In the genomic region with DNA sequence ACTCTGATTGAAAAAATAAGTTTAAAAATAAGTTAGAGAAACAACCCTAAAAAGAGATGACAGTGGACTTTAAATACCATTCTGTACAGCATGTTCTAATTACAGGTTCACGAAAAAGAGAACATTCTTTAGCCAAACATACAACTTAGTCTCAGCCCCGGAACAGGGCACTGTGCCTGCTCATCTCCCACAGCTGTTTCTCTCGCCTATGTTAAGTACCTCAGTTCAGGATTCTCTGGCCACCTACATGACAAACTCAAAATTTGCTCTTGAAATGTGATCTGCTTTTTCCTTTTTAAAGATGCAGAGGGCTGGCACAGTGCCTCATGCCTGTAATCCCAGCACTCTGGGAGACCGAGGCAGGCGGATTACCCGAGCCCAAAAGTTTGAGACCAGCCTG, we compare ENCODE assay signal across 22 cellular contexts. TPM values are rescaled to one million over a fixed set of nuclear protein-coding genes. Genes with fewer than 3 reads are reported as not detected.
DNase-seq lines count a peak whose midpoint lies in the region; ATAC-seq, FAIRE-seq and TF ChIP-seq lines count a peak whose summit lies in the region.
"Had no signal": no experiment of that assay in that cellular context is flagged by ENCODE, and none has a peak within 500 bp of the region (broad histone marks: within the 10 kb centered on the region; RNA-seq: fewer than 3 reads in every experiment).

No MANE protein-coding gene starts in this region.

- H3K9ac ChIP-seq in HepG2 (ENCODE audit: insufficient read depth, low read depth, low read length): no peak overlapping the region

- in situ Hi-C loops in Panc1 (cut with HindIII; ENCODE audit: low pct_unique_long_range_greater_than_20kb, low sequenced_read_pairs) (no loop called here), HepG2 (cut with HindIII; ENCODE audit: extremely low pct_ligation_motif_present, low pct_unique_long_range_greater_than_20kb) (no loop called here)

- H3K36me3 ChIP-seq in Panc1 (ENCODE audit: control insufficient read depth, insufficient read depth, low read length) (no peaks in the 10 kb centered on the region), thyroid gland (no peaks in the 10 kb centered on the region), HepG2 (replicated peaks in 1 of 2; ENCODE audit: control insufficient read depth in 1 of 2, insufficient read depth in 2 of 2, low read length in 2 of 2) (no peaks in the 10 kb centered on the region)
- H3K36me3 ChIP-seq: gastroesophageal sphincter had no signal

- FAIRE-seq in HepG2 (lab: Jason Lieb, UNC): no peak
- FAIRE-seq: GM12891, urothelium cell line had no signal

- POLR2A ChIA-PET in Panc1 (lab: Charles Lee) (no interaction called here), HepG2 (lab: Yijun Ruan, JAX) (no interaction called here)

- H2AFZ ChIP-seq in HepG2 (ENCODE audit: low read length): no peak overlapping the region
- H2AFZ ChIP-seq: PC-9 had no signal

- CTCF ChIA-PET in Panc1 (lab: Charles Lee) (no interaction called here), HepG2 (lab: Yijun Ruan, JAX; ENCODE audit: low intra/inter-chr PET ratio, low total read pairs) (no interaction called here)

- peak overlapping the region; percentile 52; the same call in 1 of the 2 replicates for H3K27ac ChIP-seq in Panc1 (ENCODE audit: low read length)
- no peak overlapping the region for H3K27ac ChIP-seq in thyroid gland
- no peak overlapping the region for H3K27ac ChIP-seq in HepG2 (ENCODE audit: extremely low read length, insufficient read depth, low read length)
- H3K27ac ChIP-seq: gastroesophageal sphincter had no signal

- H3K9me3 ChIP-seq in Panc1 (ENCODE audit: control insufficient read depth, insufficient read depth, low read depth, low read length) (no peaks in the 10 kb centered on the region), thyroid gland (no peaks in the 10 kb centered on the region), HepG2 (ENCODE audit: low read length) (no peaks in the 10 kb centered on the region)
- H3K9me3 ChIP-seq: gastroesophageal sphincter, MG63 had no signal

- no peaks in the 10 kb centered on the region for H3K27me3 ChIP-seq in Panc1 (ENCODE audit: control insufficient read depth, insufficient read depth, low read length)
- H3K27me3 ChIP-seq in thyroid gland: no peaks in the 10 kb centered on the region
- peaks cover 0 to 22% of the 10 kb centered on the region in 2 experiments; a peak in 1 of 5 replicates for H3K27me3 ChIP-seq in HepG2 (ENCODE audit: control insufficient read depth in 1 of 2, insufficient read depth in 2 of 2, low read length in 2 of 2)
- H3K27me3 ChIP-seq: gastroesophageal sphincter, MG63 had no signal

- BruUV-seq in Panc1 (replicated peaks; lab: Mats Ljungman, UMichigan) (no TSS peak), HepG2 (replicated peaks; lab: Mats Ljungman, UMichigan) (no TSS peak)

- peaks cover 77% of the 10 kb centered on the region for H3K4me1 ChIP-seq in Panc1 (ENCODE audit: control insufficient read depth, insufficient read depth, low read length)
- H3K4me1 ChIP-seq in thyroid gland: peaks cover 41 to 63% of the 10 kb centered on the region in 2 donors
- peaks cover 18% of the 10 kb centered on the region for H3K4me1 ChIP-seq in HepG2 (ENCODE audit: insufficient read depth, low read length)
- H3K4me1 ChIP-seq: gastroesophageal sphincter had no signal

- no peaks in the 10 kb centered on the region for H3K79me2 ChIP-seq in HepG2 (ENCODE audit: insufficient read depth, low read length)

- H3K4me3 ChIP-seq in Panc1 (ENCODE audit: low read depth in 2 of 2, low read length in 2 of 2) (no peak overlapping the region), thyroid gland (replicated peaks in 1 of 3) (no peak overlapping the region), HepG2 (replicated peaks in 1 of 3; ENCODE audit: insufficient read depth in 1 of 3, low read depth in 2 of 3, low read length in 3 of 3) (no peak overlapping the region)
- H3K4me3 ChIP-seq: gastroesophageal sphincter, MG63, PC-9 had no signal

- TF ChIP-seq RAD21 in HepG2 (CRISPR knock-in tag; IDR thresholded peaks at IDR 0.05): no peak

- intact Hi-C loops in Panc1 (cut with micrococcal nuclease; ENCODE audit: unreplicated experiment): no loop called here
- intact Hi-C loops in thyroid gland (cut with DNase I): no loop called here
- intact Hi-C loops in HepG2 (cut with micrococcal nuclease; ENCODE audit: unreplicated experiment): no loop called here

- TF ChIP-seq CTCF in Panc1 (IDR thresholded peaks at IDR 0.05) (no peak), thyroid gland (IDR thresholded peaks at IDR 0.05) (no peak), HepG2 (CRISPR knock-in tag; IDR thresholded peaks at IDR 0.05) (no peak)

- no peaks in the 10 kb centered on the region for H4K20me1 ChIP-seq in HepG2 (ENCODE audit: insufficient read depth, low read length)

- ATAC-seq in Panc1 (no peak), HepG2 (no peak), GM21367 (IDR thresholded peaks at IDR 0.05; ENCODE audit: unreplicated experiment) (no peak)
- ATAC-seq: CD8-positive, alpha-beta T cell; gastroesophageal sphincter; sciatic nerve; T-helper 17 cell had no signal

- WGBS in thyroid gland, 2 donors: 63 to 67% methylated on average over 6 of the region's 6 CpGs
- 31% methylated on average over 6 of the region's 6 CpGs for WGBS in HepG2 (ENCODE audit: low lambda C conversion rate)

- no peak overlapping the region for H3K4me2 ChIP-seq in HepG2 (ENCODE audit: low read depth, low read length)

- DNase-seq in DMS53 treated with DMSO at 0.1 percent for 48 hours (lab: John Stamatoyannopoulos, UW; ENCODE audit: unreplicated experiment) (peak; percentile 48), Panc1 (ENCODE audit: low read depth, low spot score) (no peak), fibroblast of gingiva (ENCODE audit: low read depth) (peak; percentile 71), thyroid gland (peak; percentile 59), HepG2 (ENCODE audit: low spot score) (no peak), HuH-7 (ENCODE audit: low spot score) (no peak)
- DNase-seq: activated CD4-positive, alpha-beta T cell treated with anti-CD3 and anti-CD28 coated beads, Interleukin-2, amount 10 ng/mL, durations not matched to agents 7 days and 5 days; CD8-positive, alpha-beta T cell; cerebellar nuclear complex; DMS79 treated with DMSO at 0.1 percent for 48 hours; effector memory CD4-positive, alpha-beta T cell; islet precursor cell; MG63; NCI-H1417 treated with DMSO at 0.1 percent for 48 hours; PC-9; T-helper 17 cell had no signal

- no peak for TF ChIP-seq EP300 in HepG2 (IDR thresholded peaks at IDR 0.05; ENCODE audit: low read depth in 2 of 2, low read length in 2 of 2)
- no peak for TF ChIP-seq EP300 in HepG2 (CRISPR knock-in tag; IDR thresholded peaks at IDR 0.05; ENCODE audit: borderline replicate concordance)

- TF ChIP-seq POLR2A in thyroid gland (IDR thresholded peaks at IDR 0.05): no peak
- TF ChIP-seq POLR2A in HepG2 (IDR thresholded peaks at IDR 0.05; ENCODE audit: insufficient read depth in 1 of 2, low read depth in 2 of 2, low read length in 2 of 2): no peak

TF ChIP-seq in HepG2, 621 proteins besides CTCF, POLR2A, EP300 and RAD21 (continues in another document):
- TF ChIP-seq ZBTB1 (CRISPR knock-in tag; IDR thresholded peaks at IDR 0.05; ENCODE audit: borderline replicate concordance) (no peak), SP5 (CRISPR knock-in tag; IDR thresholded peaks at IDR 0.05; ENCODE audit: borderline replicate concordance, low read depth) (no peak), ZNF577 (CRISPR knock-in tag; IDR thresholded peaks at IDR 0.05; ENCODE audit: borderline replicate concordance, low read depth) (no peak), ZNF776 (CRISPR knock-in tag; IDR thresholded peaks at IDR 0.05) (no peak), ZNF17 (CRISPR knock-in tag; IDR thresholded peaks at IDR 0.05) (no peak)
- TF ChIP-seq, protein P1, sequence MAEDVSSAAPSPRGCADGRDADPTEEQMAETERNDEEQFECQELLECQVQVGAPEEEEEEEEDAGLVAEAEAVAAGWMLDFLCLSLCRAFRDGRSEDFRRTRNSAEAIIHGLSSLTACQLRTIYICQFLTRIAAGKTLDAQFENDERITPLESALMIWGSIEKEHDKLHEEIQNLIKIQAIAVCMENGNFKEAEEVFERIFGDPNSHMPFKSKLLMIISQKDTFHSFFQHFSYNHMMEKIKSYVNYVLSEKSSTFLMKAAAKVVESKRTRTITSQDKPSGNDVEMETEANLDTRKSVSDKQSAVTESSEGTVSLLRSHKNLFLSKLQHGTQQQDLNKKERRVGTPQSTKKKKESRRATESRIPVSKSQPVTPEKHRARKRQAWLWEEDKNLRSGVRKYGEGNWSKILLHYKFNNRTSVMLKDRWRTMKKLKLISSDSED (CRISPR knock-in tag; IDR thresholded peaks at IDR 0.05): no peak

RNA-seq across cellular contexts. Expression of a gene that starts 52.3 kb away (rescaled TPM):
- total RNA-seq in Panc1 (2021; ENCODE audit: unreplicated experiment) (71.9 TPM), thyroid gland (10 to 100 TPM; 49.2 to 89.6 (median 71.0) TPM), HepG2 (2016; rRNA removed; fragmentation: Illumina TruSeq; extraction: Trizol) (14.0 and 14.8 TPM in 2 replicates)
- polyA plus RNA-seq in Panc1 (2012; ENCODE audit: insufficient read length): 68.6 TPM
- total RNA-seq in HepG2 (2016; cell fraction: cytosol; rRNA removed; fragmentation: Illumina TruSeq; extraction: Trizol; ENCODE audit: low read depth): 0.71 and 1.1 TPM in 2 replicates
- total RNA-seq in HepG2 (2016; cell fraction: insoluble cytoplasmic fraction; rRNA removed; fragmentation: Illumina TruSeq; extraction: Trizol): 12.7 and 14.5 TPM in 2 replicates
- 2.1 and 2.5 TPM in 2 replicates for total RNA-seq in HepG2 (2016; cell fraction: membrane; rRNA removed; fragmentation: Illumina TruSeq; extraction: Trizol)
- 13.7 and 14.0 TPM in 2 replicates for total RNA-seq in HepG2 (2016; cell fraction: nucleus; rRNA removed; fragmentation: Illumina TruSeq; extraction: Trizol)
- 4.5 and 6.2 TPM in 2 replicates for polyA plus RNA-seq in HepG2 (2011; rRNA removed)
- polyA plus RNA-seq in HepG2 (2011; cell fraction: cytosol; rRNA removed): 4.8 and 5.4 TPM in 2 replicates
- polyA plus RNA-seq in HepG2 (2011; cell fraction: nucleus; rRNA removed): 9.9 and 11.4 TPM in 2 replicates
- polyA plus RNA-seq in HepG2 (2012): 16.8 and 17.6 TPM in 2 replicates
- polyA plus RNA-seq in HepG2 (2016; cell fraction: cytosol; fragmentation: Illumina TruSeq; extraction: Trizol; ENCODE audit: low read depth): 0.22 and 0.27 TPM in 2 replicates
- polyA plus RNA-seq in HepG2 (2016; cell fraction: insoluble cytoplasmic fraction; fragmentation: Illumina TruSeq; extraction: Trizol; ENCODE audit: low read depth): 8.5 and 10.2 TPM in 2 replicates
- polyA plus RNA-seq in HepG2 (2016; cell fraction: membrane; fragmentation: Illumina TruSeq; extraction: Trizol; ENCODE audit: low read depth): 0.73 and 0.76 TPM in 2 replicates
- 10.0 and 10.4 TPM in 2 replicates for polyA plus RNA-seq in HepG2 (2016; cell fraction: nucleus; fragmentation: Illumina TruSeq; extraction: Trizol; ENCODE audit: insufficient read depth, low read depth)
- 16.0 and 20.3 TPM in 2 replicates for polyA minus RNA-seq in HepG2 (2011; rRNA and poly(A)+ RNA removed; ENCODE audit: low replicate concordance)
- 9.8 and 12.3 TPM in 2 replicates for polyA minus RNA-seq in HepG2 (2011; cell fraction: cytosol; rRNA and poly(A)+ RNA removed)
- polyA minus RNA-seq in HepG2 (2011; cell fraction: nucleus; rRNA and poly(A)+ RNA removed): 23.9 and 27.7 TPM in 2 replicates
- total RNA-seq: CD8-positive, alpha-beta T cell had no signal
- polyA plus RNA-seq: IgD-negative memory B cell had no signal

Comparison
In these comparisons a context has a peak if more than half of its experiments do, and no peak if none do; other contexts are left out.
1. DNase-seq: peak in DMS53 treated with DMSO at 0.1 percent for 48 hours (single experiment), fibroblast of gingiva (single experiment) and thyroid gland (2 of 2); none in Panc1 (single experiment), HepG2 (single experiment) and HuH-7 (single experiment).